Comparison of ENCODE assay signal across 8 cellular contexts in the genomic region with DNA sequence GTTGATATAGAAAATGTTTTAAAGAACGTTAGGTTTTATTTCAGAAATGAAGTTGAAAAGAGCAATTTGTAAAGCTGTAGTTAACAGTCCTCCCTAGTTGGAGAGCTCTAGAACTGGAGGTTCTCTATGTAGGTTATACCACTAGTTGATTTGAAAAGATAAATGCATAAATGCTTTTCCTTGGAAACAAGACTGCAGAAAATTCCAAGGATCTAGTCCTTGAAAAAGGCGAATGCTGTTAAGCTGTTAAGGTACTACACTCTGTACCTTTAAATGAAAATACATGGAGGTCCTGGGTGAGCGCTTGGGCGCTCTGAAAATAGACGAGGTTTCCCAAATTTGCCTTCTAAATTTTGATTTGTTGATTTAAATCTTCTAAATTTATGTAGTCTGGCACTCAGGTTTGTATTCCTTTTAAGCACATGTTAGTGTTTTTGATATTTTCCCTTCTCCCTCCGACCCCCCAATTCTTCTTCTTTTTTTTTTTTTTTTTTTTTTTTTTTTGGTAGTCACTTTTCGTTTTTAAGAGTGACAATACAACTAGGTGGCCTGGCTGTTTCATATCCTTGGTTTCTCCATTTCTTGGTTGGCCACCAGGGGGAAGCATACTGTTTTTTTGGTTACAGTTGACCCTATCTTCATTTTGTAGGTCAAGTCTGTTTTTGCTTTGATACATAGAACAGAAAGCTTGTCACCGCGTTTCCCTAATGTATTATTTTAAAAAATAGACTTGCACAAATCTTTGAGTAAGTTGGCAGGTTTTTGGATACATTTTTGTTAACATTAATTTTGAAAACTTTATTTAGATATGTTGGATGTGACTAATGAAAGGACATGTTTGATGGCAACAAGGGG. TPM values are rescaled to one million over a fixed set of nuclear protein-coding genes. Genes with fewer than 3 reads are reported as not detected.
DNase-seq lines count a peak whose midpoint lies in the region; ATAC-seq and TF ChIP-seq lines count a peak whose summit lies in the region.

No MANE protein-coding gene starts in this region.

- peak overlapping the region; percentile 66 for H3K4me3 ChIP-seq in AG04449 (ENCODE audit: low read depth, low read length)
- H3K4me3 ChIP-seq in neutrophil (ENCODE audit: low read depth in 1 of 2, low read length in 1 of 2), result peak overlapping the region; percentile 78 to 89

- peaks cover 5% of the 10 kb centered on the region for H3K9me3 Mint-ChIP-seq in type B pancreatic cell

- peak overlapping the region; percentile 89; the same call in 1 of the 2 replicates for H3K27ac ChIP-seq in RWPE1
- H3K27ac ChIP-seq in foreskin keratinocyte, result no peak overlapping the region
- H3K27ac ChIP-seq in neutrophil, result no peak overlapping the region

- H3K4me1 ChIP-seq in foreskin keratinocyte (peaks cover 5% of the 10 kb centered on the region), neutrophil (ENCODE audit: control insufficient read depth in 1 of 2, insufficient read depth in 1 of 2, low read depth in 1 of 2, low read length in 1 of 2) (peaks cover 28 to 29% of the 10 kb centered on the region in 2 experiments)

- ATAC-seq in GM18511 (IDR thresholded peaks at IDR 0.05; ENCODE audit: unreplicated experiment) (peak; percentile 49), foreskin keratinocyte (no peak)

- CTCF ChIA-PET in AG04449 (lab: Yijun Ruan, JAX) (interaction anchor here (0.6 to 4.9 kb wide), 43 partner anchors 10 to 761 kb away, joined by 3 to 79 read pairs (median 4); a partner anchor contains a TSS), RWPE1 (lab: Yijun Ruan, JAX) (interaction anchor here (0.6 to 1.3 kb wide), 9 partner anchors 83 to 1821 kb away, joined by 3 to 7 read pairs (median 3); no protein-coding TSS in a partner anchor)

- peaks cover 33% of the 10 kb centered on the region for H3K27me3 Mint-ChIP-seq in type B pancreatic cell

- peak; percentile 59 for TF ChIP-seq CTCF in AG04449 (IDR thresholded peaks at IDR 0.05; ENCODE audit: insufficient read depth, low read length, missing control alignments)
- TF ChIP-seq CTCF in LNCAP (IDR thresholded peaks at IDR 0.05), result peak; percentile 66
- TF ChIP-seq CTCF in RWPE1 (conservative IDR thresholded peaks at IDR 0.05; ENCODE audit: low read depth), result peak; percentile 73
- TF ChIP-seq CTCF in foreskin keratinocyte (conservative IDR thresholded peaks at IDR 0.05), result peak; percentile 70
- peak; percentile 42 for TF ChIP-seq CTCF in neutrophil (IDR thresholded peaks at IDR 0.05)
- peak; percentile 84 for TF ChIP-seq CTCF in type B pancreatic cell (conservative IDR thresholded peaks at IDR 0.05)

- H3K36me3 ChIP-seq in neutrophil, result no peaks in the 10 kb centered on the region

- H3K36me3 Mint-ChIP-seq in type B pancreatic cell, result peaks cover 14% of the 10 kb centered on the region

- POLR2A ChIA-PET in AG04449 (lab: Yijun Ruan, JAX) (interaction anchor here (0.8 to 1.3 kb wide), 3 partner anchors 11 to 277 kb away, joined by 3 to 5 read pairs (median 3); a partner anchor contains a TSS), RWPE1 (lab: Yijun Ruan, JAX; ENCODE audit: low non-redundant PET) (no interaction called here)

- peak overlapping the region; percentile 92 for H3K4me3 Mint-ChIP-seq in type B pancreatic cell

- H3K4me1 Mint-ChIP-seq in type B pancreatic cell (ENCODE audit: unreplicated experiment), result peaks cover 14% of the 10 kb centered on the region

- H3K27me3 ChIP-seq in foreskin keratinocyte (no peaks in the 10 kb centered on the region), neutrophil (peaks cover 33% of the 10 kb centered on the region)

- no peaks in the 10 kb centered on the region for H3K9me3 ChIP-seq in neutrophil

- DNase-seq in AG04449 (ENCODE audit: low read depth, low spot score), result no peak
- DNase-seq in RWPE1 (ENCODE audit: low spot score), result peak; percentile 65
- peak; percentile 15 for DNase-seq in activated effector memory CD4-positive, alpha-beta T cell treated with Interleukin-2 at 50 U/mL for 16 hours
- DNase-seq in foreskin keratinocyte, result peak in 1 of 2 donors; percentile 60
- no peak for DNase-seq in type B pancreatic cell (ENCODE audit: extremely low spot score, unreplicated experiment)

- peak overlapping the region; percentile 93 for H3K27ac Mint-ChIP-seq in type B pancreatic cell

RNA-seq across cellular contexts. Expression of a gene that starts 2.7 kb away (rescaled TPM):
- 4.2 and 9.1 TPM in 2 replicates for total RNA-seq in foreskin keratinocyte
- 0.31 and 0.58 TPM in 2 replicates for polyA plus RNA-seq in foreskin keratinocyte
- 6.0 and 12.3 TPM in 2 replicates for total RNA-seq in type B pancreatic cell (ENCODE audit: low replicate concordance)

RNA-seq across cellular contexts. Expression of a gene that starts 34.2 kb away (rescaled TPM):
- total RNA-seq in foreskin keratinocyte, result 0.04 TPM in 1 of 2 replicates, not detected in the other
- polyA plus RNA-seq in foreskin keratinocyte, result 0.02 TPM in 1 of 2 replicates, not detected in the other
- total RNA-seq in type B pancreatic cell (ENCODE audit: low replicate concordance), result 18.6 and 25.4 TPM in 2 replicates

Comparison
In these comparisons a context has a peak if more than half of its experiments do, and no peak if none do; other contexts are left out.
1. DNase-seq: peak in RWPE1 (single experiment) and activated effector memory CD4-positive, alpha-beta T cell treated with Interleukin-2 at 50 U/mL for 16 hours (single experiment); none in AG04449 (single experiment) and type B pancreatic cell (single experiment).
2. RNA of a gene that starts 34.2 kb away (total RNA-seq): 18.6 to 25.4 TPM in type B pancreatic cell; 0.04 TPM in foreskin keratinocyte; every median in the first group is over 10 times any median in the second.
3. Peak in every context shown above with its lines, with median percentiles within 50 percentile points of each other: CTCF ChIP-seq.